Comparison of ENCODE assay signal across 21 cellular contexts in genomic region chr17:43665038-43665386, GRCh38. TPM values are rescaled to one million over a fixed set of nuclear protein-coding genes. Genes with fewer than 3 reads are reported as not detected.
DNase-seq lines count a peak whose midpoint lies in the region; ATAC-seq, FAIRE-seq and TF ChIP-seq lines count a peak whose summit lies in the region.
"Had no signal": no experiment of that assay in that cellular context is flagged by ENCODE, and none has a peak within 500 bp of the region (broad histone marks: within the 10 kb centered on the region; RNA-seq: fewer than 3 reads in every experiment).

No MANE protein-coding gene starts in this region.

- peaks cover 24% of the 10 kb centered on the region for H3K4me1 Mint-ChIP-seq in astrocyte (ENCODE audit: low read depth, unreplicated experiment)

- no peak overlapping the region for H3K27ac ChIP-seq in astrocyte (ENCODE audit: low read depth, low read length)
- H3K27ac ChIP-seq in heart left ventricle = peak overlapping the region; percentile 61 to 95 (median 87)
- peak overlapping the region; percentile 49 for H3K27ac ChIP-seq in neuronal stem cell (replicated peaks; ENCODE audit: low read length)
- peak overlapping the region; percentile 50 to 70 for H3K27ac ChIP-seq in uterus
- H3K27ac ChIP-seq: ascending aorta, right lobe of liver, thoracic aorta had no signal

- no peak overlapping the region for H3K4me3 Mint-ChIP-seq in astrocyte (ENCODE audit: unreplicated experiment)
- H3K4me3 Mint-ChIP-seq: activated naive CD4-positive, alpha-beta T cell treated with anti-CD3 and anti-CD28 coated beads, Interleukin-2, amount 10 ng/mL, durations not matched to agents 7 days and 5 days; T-cell had no signal

- no peak for FAIRE-seq in astrocyte (lab: Jason Lieb, UNC)
- FAIRE-seq: GM12878, islet of Langerhans had no signal

- H3K4me2 ChIP-seq in astrocyte (ENCODE audit: low read length) (no peak overlapping the region), neuronal stem cell (ENCODE audit: insufficient read depth, low read length, poor library complexity, severe bottlenecking) (no peak overlapping the region)

- TF ChIP-seq CTCF in astrocyte (IDR thresholded peaks at IDR 0.05; ENCODE audit: insufficient read depth, low read depth, low read length) = no peak
- no peak for TF ChIP-seq CTCF in heart left ventricle (IDR thresholded peaks at IDR 0.05)
- no peak for TF ChIP-seq CTCF in uterus (IDR thresholded peaks at IDR 0.05)

- no peak overlapping the region for H3K9ac ChIP-seq in astrocyte (ENCODE audit: low read length)
- H3K9ac ChIP-seq in neuronal stem cell (ENCODE audit: low read depth, low read length, poor library complexity) = no peak overlapping the region

- DNase-seq in astrocyte (ENCODE audit: low read depth) = no peak
- peak in 4 of 5 donors; percentile 41 to 67 (median 62) for DNase-seq in heart left ventricle
- DNase-seq in neuronal stem cell (ENCODE audit: low spot score) = no peak
- peak in 1 of 2 donors; percentile 39 for DNase-seq in uterus
- DNase-seq in effector CD8-positive, alpha-beta T cell (lab: John Stamatoyannopoulos, UW) = no peak
- no peak for DNase-seq in activated CD4-positive, alpha-beta T cell treated with anti-CD3 and anti-CD28 coated beads, Interleukin-2, amount 50 U/mL, for 48 hours
- DNase-seq: activated CD4-positive, alpha-beta T cell treated with anti-CD3 and anti-CD28 coated beads, Interleukin-2, amount 50 U/mL, for 4 hours; activated naive CD4-positive, alpha-beta T cell treated with anti-CD3 and anti-CD28 coated beads, Interleukin-2, amount 10 ng/mL, durations not matched to agents 7 days and 5 days; activated T-cell treated with anti-CD3 and anti-CD28 coated beads, Interleukin-2, amount 50 U/mL, for 1 hour; GDM1; Kasumi-1; NCI-H1436; nucleus accumbens; right lobe of liver; stimulated activated CD4-positive, alpha-beta T cell treated with anti-CD3 and anti-CD28 coated beads, Interleukin-4, amount 100 ng/mL, for 1 hour; T-cell had no signal

- H3K18ac ChIP-seq in neuronal stem cell (ENCODE audit: low read length) = no peak overlapping the region

- H4K91ac ChIP-seq in neuronal stem cell (ENCODE audit: low read depth, low read length, poor library complexity) = no peak overlapping the region

- H3K9me3 ChIP-seq in astrocyte (ENCODE audit: insufficient read depth, low read depth, low read length) = no peaks in the 10 kb centered on the region
- no peaks in the 10 kb centered on the region for H3K9me3 ChIP-seq in heart left ventricle
- H3K9me3 ChIP-seq in neuronal stem cell (replicated peaks in 1 of 2; ENCODE audit: control insufficient read depth in 2 of 2, insufficient read depth in 1 of 2, low read depth in 1 of 2, low read length in 2 of 2) = no peaks in the 10 kb centered on the region
- no peaks in the 10 kb centered on the region for H3K9me3 ChIP-seq in uterus
- H3K9me3 ChIP-seq: ascending aorta, right lobe of liver, thoracic aorta had no signal

- H3K4ac ChIP-seq in neuronal stem cell (ENCODE audit: low read length) = no peak overlapping the region

- WGBS in heart left ventricle, 4 donors = 28 to 62% (median 50%) methylated on average over 3 to 7 of the region's 7 CpGs
- WGBS in neuronal stem cell (ENCODE audit: extremely low coverage in 2 of 2, insufficient read length in 2 of 2, insufficient replicate concordance in 1 of 2), 2 donors = no CpG with 5 or more reads among the region's 7 CpGs

- no peaks in the 10 kb centered on the region for H3K9me3 Mint-ChIP-seq in astrocyte (ENCODE audit: unreplicated experiment)
- H3K9me3 Mint-ChIP-seq: activated naive CD4-positive, alpha-beta T cell treated with anti-CD3 and anti-CD28 coated beads, Interleukin-2, amount 10 ng/mL, durations not matched to agents 7 days and 5 days; T-cell had no signal

- no peak overlapping the region for H3K14ac ChIP-seq in neuronal stem cell (ENCODE audit: low read length)

- H3K79me2 ChIP-seq in astrocyte (ENCODE audit: insufficient read depth, low read length) = no peaks in the 10 kb centered on the region

- no peak overlapping the region for H2AK5ac ChIP-seq in neuronal stem cell (ENCODE audit: low read depth, low read length)

- H3K4me1 ChIP-seq in astrocyte (ENCODE audit: insufficient read depth, low read length) (peaks cover 23% of the 10 kb centered on the region), heart left ventricle (peaks cover 0 to 62% (median 22%) of the 10 kb centered on the region in 12 donors), neuronal stem cell (ENCODE audit: control insufficient read depth in 2 of 2, insufficient read depth in 1 of 2, low read depth in 1 of 2, low read length in 2 of 2) (peaks cover 13 to 30% of the 10 kb centered on the region in 2 donors), uterus (peaks cover 0 to 18% of the 10 kb centered on the region in 2 donors)

- H2AFZ ChIP-seq in astrocyte (ENCODE audit: low read depth, low read length) = peak overlapping the region; percentile 47
- peak overlapping the region; percentile 72 for H2AFZ ChIP-seq in neuronal stem cell (ENCODE audit: low read length)

- H2BK5ac ChIP-seq in neuronal stem cell (ENCODE audit: low read length) = no peak overlapping the region

- ATAC-seq in heart left ventricle (peak; percentile 15 to 52 (median 49)), HG03342 (IDR thresholded peaks at IDR 0.05; ENCODE audit: unreplicated experiment) (no peak)
- ATAC-seq: GM12878, T-cell had no signal

- TF ChIP-seq POLR2A in heart left ventricle (IDR thresholded peaks at IDR 0.05) (no peak), uterus (IDR thresholded peaks at IDR 0.05) (no peak)

- no peaks in the 10 kb centered on the region for H3K36me3 Mint-ChIP-seq in astrocyte (ENCODE audit: low read depth, unreplicated experiment)
- H3K36me3 Mint-ChIP-seq: activated naive CD4-positive, alpha-beta T cell treated with anti-CD3 and anti-CD28 coated beads, Interleukin-2, amount 10 ng/mL, durations not matched to agents 7 days and 5 days; T-cell had no signal

- no peak overlapping the region for H3K23ac ChIP-seq in neuronal stem cell (ENCODE audit: low read depth, low read length, poor library complexity)

- no peaks in the 10 kb centered on the region for H3K36me3 ChIP-seq in astrocyte (ENCODE audit: insufficient read depth, low read length)
- H3K36me3 ChIP-seq in heart left ventricle = no peaks in the 10 kb centered on the region
- no peaks in the 10 kb centered on the region for H3K36me3 ChIP-seq in neuronal stem cell (replicated peaks in 1 of 2; ENCODE audit: control insufficient read depth in 2 of 2, insufficient read depth in 2 of 2, low read length in 2 of 2)
- no peaks in the 10 kb centered on the region for H3K36me3 ChIP-seq in uterus
- H3K36me3 ChIP-seq: ascending aorta, right lobe of liver, thoracic aorta had no signal

- no peak overlapping the region for H3K4me3 ChIP-seq in astrocyte (ENCODE audit: insufficient read depth, low read depth, low read length)
- no peak overlapping the region for H3K4me3 ChIP-seq in heart left ventricle
- H3K4me3 ChIP-seq in neuronal stem cell (ENCODE audit: low read length in 2 of 2) = no peak overlapping the region
- H3K4me3 ChIP-seq in uterus = no peak overlapping the region
- H3K4me3 ChIP-seq: ascending aorta, GM12878, right lobe of liver, thoracic aorta had no signal

- intact Hi-C loops in heart left ventricle (cut with DNase I) (loop anchor here in 1 of 10 donors (2.0 kb wide), 1 partner anchor 84 kb away; no protein-coding TSS in a partner anchor), uterus (cut with DNase I; ENCODE audit: low total_unique reads) (no loop called here)

- no peak overlapping the region for H2BK120ac ChIP-seq in neuronal stem cell (ENCODE audit: low read depth, low read length)

- no peak overlapping the region for H4K8ac ChIP-seq in neuronal stem cell (ENCODE audit: low read depth, low read length)

- peaks cover 5% of the 10 kb centered on the region for H3K27me3 Mint-ChIP-seq in astrocyte (ENCODE audit: low read depth, unreplicated experiment)

- no peaks in the 10 kb centered on the region for H3K27me3 ChIP-seq in astrocyte (ENCODE audit: insufficient read depth, low read length)
- H3K27me3 ChIP-seq in heart left ventricle = no peaks in the 10 kb centered on the region
- peaks cover 0 to 9% (median 0%) of the 10 kb centered on the region in 3 experiments for H3K27me3 ChIP-seq in neuronal stem cell (ENCODE audit: control insufficient read depth in 3 of 3, insufficient read depth in 3 of 3, low read depth in 1 of 3, low read length in 3 of 3)
- H3K27me3 ChIP-seq in uterus = no peaks in the 10 kb centered on the region
- H3K27me3 ChIP-seq: ascending aorta, right lobe of liver had no signal

- H3K79me1 ChIP-seq in neuronal stem cell (ENCODE audit: low read depth, low read length) = no peaks in the 10 kb centered on the region

- no peak overlapping the region for H2BK12ac ChIP-seq in neuronal stem cell (ENCODE audit: low read length)

- no peaks in the 10 kb centered on the region for H4K20me1 ChIP-seq in astrocyte (ENCODE audit: insufficient read depth, low read length)

- H2BK15ac ChIP-seq in neuronal stem cell (ENCODE audit: low read length) = no peak overlapping the region

- H3K27ac Mint-ChIP-seq in astrocyte (ENCODE audit: unreplicated experiment) = no peak overlapping the region
- H3K27ac Mint-ChIP-seq: activated naive CD4-positive, alpha-beta T cell treated with anti-CD3 and anti-CD28 coated beads, Interleukin-2, amount 10 ng/mL, durations not matched to agents 7 days and 5 days; T-cell had no signal

RNA-seq across cellular contexts. Expression of gene MEOX1, which starts 3.3 kb away (rescaled TPM):
- not detected in 2 replicates for total RNA-seq in astrocyte
- 10 to 100 TPM in 8 of 9 donors, 1 to 10 TPM in 1; 9.7 to 24.0 (median 16.1) TPM for total RNA-seq in heart left ventricle
- 10 to 100 TPM; 11.6 to 17.0 TPM for polyA plus RNA-seq in heart left ventricle
- polyA plus RNA-seq in neuronal stem cell (2013, experiment 1 of 2) = 0.14 TPM
- 0.08 TPM for polyA plus RNA-seq in neuronal stem cell (2013, experiment 2 of 2)
- 10 to 100 TPM in 3 of 4 donors, 1 to 10 TPM in 1; 6.9 to 24.3 (median 14.0) TPM for total RNA-seq in uterus

Comparison
In these comparisons a context has a peak if more than half of its experiments do, and no peak if none do; other contexts are left out.
1. DNase-seq: peak in heart left ventricle (4 of 5); none in astrocyte (single experiment), neuronal stem cell (single experiment), effector CD8-positive, alpha-beta T cell (single experiment) and activated CD4-positive, alpha-beta T cell treated with anti-CD3 and anti-CD28 coated beads, Interleukin-2, amount 50 U/mL, for 48 hours (0 of 2).